Comparison of ENCODE assay signal across 16 cellular contexts in the genomic region with DNA sequence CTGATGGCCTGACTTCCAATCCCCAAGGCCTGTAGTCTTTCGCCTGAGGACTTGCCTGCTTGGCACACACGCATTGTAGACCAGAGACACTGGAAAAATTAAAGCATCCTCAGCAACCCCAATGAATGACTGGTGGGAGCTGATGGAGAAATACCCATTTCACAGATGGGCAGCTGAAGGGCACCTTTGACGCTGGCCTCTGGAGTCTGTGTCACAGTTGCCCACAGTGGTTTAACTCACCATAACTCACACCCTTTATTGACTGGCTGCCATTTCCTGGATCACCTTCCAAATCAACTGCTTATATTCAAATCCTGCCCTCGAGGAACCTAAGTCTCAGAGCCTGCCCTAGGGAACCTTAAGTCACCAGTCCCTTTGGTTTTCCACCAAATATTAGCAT.
DNase-seq lines count a peak whose midpoint lies in the region; ATAC-seq, FAIRE-seq and TF ChIP-seq lines count a peak whose summit lies in the region.
"Had no signal": no experiment of that assay in that cellular context is flagged by ENCODE, and none has a peak within 500 bp of the region (broad histone marks: within the 10 kb centered on the region; RNA-seq: fewer than 3 reads in every experiment).

No MANE protein-coding gene starts in this region.

- 81% methylated on average over 4 of the region's 4 CpGs for WGBS in HepG2 (ENCODE audit: low lambda C conversion rate)
- WGBS in right lobe of liver (ENCODE audit: insufficient coverage, low coverage, low lambda C conversion rate, missing lambda C conversion rate) = 95% methylated on average over 2 of the region's 4 CpGs
- WGBS in suprapubic skin = 72% methylated on average over 4 of the region's 4 CpGs

- H3K4me2 ChIP-seq in HepG2 (ENCODE audit: low read depth, low read length) = no peak overlapping the region

- no peak overlapping the region for H3K9ac ChIP-seq in HepG2 (ENCODE audit: insufficient read depth, low read depth, low read length)

- POLR2A ChIA-PET in HepG2 (lab: Yijun Ruan, JAX) = no interaction called here

- H2AFZ ChIP-seq in HepG2 (ENCODE audit: low read length) = no peak overlapping the region

- no peak for FAIRE-seq in HepG2 (lab: Jason Lieb, UNC)
- FAIRE-seq: A204.1, GM12892 had no signal

- TF ChIP-seq CTCF in HepG2 (CRISPR knock-in tag; IDR thresholded peaks at IDR 0.05) = no peak
- TF ChIP-seq CTCF in right lobe of liver (IDR thresholded peaks at IDR 0.05) = no peak
- TF ChIP-seq CTCF in osteocyte (IDR thresholded peaks at IDR 0.05) = no peak
- no peak for TF ChIP-seq CTCF in suprapubic skin (IDR thresholded peaks at IDR 0.05)

- in situ Hi-C loops in HepG2 (cut with HindIII; ENCODE audit: extremely low pct_ligation_motif_present, low pct_unique_long_range_greater_than_20kb) = loop anchor here (5.0 kb wide), 1 partner anchor 152 kb away; no protein-coding TSS in a partner anchor

- no peaks in the 10 kb centered on the region for H3K9me3 ChIP-seq in HepG2 (ENCODE audit: low read length)
- no peaks in the 10 kb centered on the region for H3K9me3 ChIP-seq in right lobe of liver
- H3K9me3 ChIP-seq in suprapubic skin = no peaks in the 10 kb centered on the region
- H3K9me3 ChIP-seq: BE2C had no signal

- DNase-seq in HepG2 (ENCODE audit: low spot score) (no peak), right lobe of liver (no peak), caudate nucleus (lab: John Stamatoyannopoulos, UW) (no peak), substantia nigra (lab: John Stamatoyannopoulos, UW) (no peak), osteocyte (ENCODE audit: extremely low spot score, unreplicated experiment) (no peak), suprapubic skin (ENCODE audit: low spot score in 2 of 2) (no peak)
- no peak for DNase-seq in stimulated activated naive B cell treated with anti-CD40 and anti-IgM and Interleukin-4, amounts not matched to agents 10 μg/mL and 1 μg/mL and 100 μg/mL, for 72 hours
- DNase-seq: CD4-positive, alpha-beta memory T cell; DND-41; GDM1; GOT3; H9 had no signal

- no peak for TF ChIP-seq RAD21 in HepG2 (CRISPR knock-in tag; IDR thresholded peaks at IDR 0.05)

- H3K27me3 Mint-ChIP-seq in stimulated activated naive B cell treated with anti-CD40 and anti-IgM and Interleukin-4, amounts not matched to agents 10 μg/mL and 1 μg/mL and 100 μg/mL, for 72 hours = peaks cover 15 to 42% of the 10 kb centered on the region in 2 donors
- peaks cover 13% of the 10 kb centered on the region for H3K27me3 Mint-ChIP-seq in osteocyte (ENCODE audit: unreplicated experiment)
- H3K27me3 Mint-ChIP-seq: CD4-positive, alpha-beta memory T cell had no signal

- no peak overlapping the region for H3K27ac ChIP-seq in HepG2 (ENCODE audit: extremely low read length, insufficient read depth, low read length)
- H3K27ac ChIP-seq in right lobe of liver = no peak overlapping the region
- peak overlapping the region; percentile 97 for H3K27ac ChIP-seq in caudate nucleus (ENCODE audit: low read depth, low read length)
- peak overlapping the region; percentile 90 for H3K27ac ChIP-seq in substantia nigra (ENCODE audit: low read depth, low read length, poor library complexity, severe bottlenecking)
- H3K27ac ChIP-seq in suprapubic skin = no peak overlapping the region
- H3K27ac ChIP-seq: C4-2B had no signal

- BruUV-seq in HepG2 (replicated peaks; lab: Mats Ljungman, UMichigan) = no TSS peak

- H3K27me3 ChIP-seq in HepG2 (ENCODE audit: control insufficient read depth in 1 of 2, insufficient read depth in 2 of 2, low read length in 2 of 2) = no peaks in the 10 kb centered on the region
- H3K27me3 ChIP-seq in right lobe of liver = no peaks in the 10 kb centered on the region
- H3K27me3 ChIP-seq in suprapubic skin = no peaks in the 10 kb centered on the region
- H3K27me3 ChIP-seq: BE2C had no signal

- no peak overlapping the region for H3K4me3 Mint-ChIP-seq in stimulated activated naive B cell treated with anti-CD40 and anti-IgM and Interleukin-4, amounts not matched to agents 10 μg/mL and 1 μg/mL and 100 μg/mL, for 72 hours
- H3K4me3 Mint-ChIP-seq in osteocyte (ENCODE audit: unreplicated experiment) = no peak overlapping the region
- H3K4me3 Mint-ChIP-seq: CD4-positive, alpha-beta memory T cell; H9 had no signal

- H3K9me3 Mint-ChIP-seq in stimulated activated naive B cell treated with anti-CD40 and anti-IgM and Interleukin-4, amounts not matched to agents 10 μg/mL and 1 μg/mL and 100 μg/mL, for 72 hours = peaks cover 0 to 3% of the 10 kb centered on the region in 2 donors
- no peaks in the 10 kb centered on the region for H3K9me3 Mint-ChIP-seq in osteocyte (ENCODE audit: unreplicated experiment)
- H3K9me3 Mint-ChIP-seq: CD4-positive, alpha-beta memory T cell had no signal

- H3K36me3 ChIP-seq in HepG2 (replicated peaks in 1 of 2; ENCODE audit: control insufficient read depth in 1 of 2, insufficient read depth in 2 of 2, low read length in 2 of 2) = no peaks in the 10 kb centered on the region
- no peaks in the 10 kb centered on the region for H3K36me3 ChIP-seq in right lobe of liver
- no peaks in the 10 kb centered on the region for H3K36me3 ChIP-seq in suprapubic skin
- H3K36me3 ChIP-seq: BE2C had no signal

- H3K27ac Mint-ChIP-seq in stimulated activated naive B cell treated with anti-CD40 and anti-IgM and Interleukin-4, amounts not matched to agents 10 μg/mL and 1 μg/mL and 100 μg/mL, for 72 hours = no peak overlapping the region
- H3K27ac Mint-ChIP-seq in osteocyte (ENCODE audit: unreplicated experiment) = no peak overlapping the region
- H3K27ac Mint-ChIP-seq: H9 had no signal

- ATAC-seq in HepG2 = no peak
- ATAC-seq in right lobe of liver = no peak
- ATAC-seq in stimulated activated naive B cell treated with anti-CD40 and anti-IgM and Interleukin-4, amounts not matched to agents 10 μg/mL and 1 μg/mL and 100 μg/mL, for 72 hours (replicated peaks) = no peak

- CTCF ChIA-PET in HepG2 (lab: Yijun Ruan, JAX; ENCODE audit: low intra/inter-chr PET ratio, low total read pairs) = interaction anchor here (1.4 kb wide), 1 partner anchor 157 kb away, joined by 5 read pairs; no protein-coding TSS in a partner anchor

- H3K79me2 ChIP-seq in HepG2 (ENCODE audit: insufficient read depth, low read length) = no peaks in the 10 kb centered on the region

- peaks cover 0 to 5% of the 10 kb centered on the region in 2 donors for H3K4me1 Mint-ChIP-seq in stimulated activated naive B cell treated with anti-CD40 and anti-IgM and Interleukin-4, amounts not matched to agents 10 μg/mL and 1 μg/mL and 100 μg/mL, for 72 hours
- H3K4me1 Mint-ChIP-seq in osteocyte (ENCODE audit: unreplicated experiment) = peaks cover 27% of the 10 kb centered on the region
- H3K4me1 Mint-ChIP-seq: CD4-positive, alpha-beta memory T cell had no signal

- H3K36me3 Mint-ChIP-seq in stimulated activated naive B cell treated with anti-CD40 and anti-IgM and Interleukin-4, amounts not matched to agents 10 μg/mL and 1 μg/mL and 100 μg/mL, for 72 hours = no peaks in the 10 kb centered on the region
- H3K36me3 Mint-ChIP-seq in osteocyte (ENCODE audit: unreplicated experiment) = no peaks in the 10 kb centered on the region
- H3K36me3 Mint-ChIP-seq: CD4-positive, alpha-beta memory T cell had no signal

- intact Hi-C loops in HepG2 (cut with micrococcal nuclease; ENCODE audit: unreplicated experiment) (no loop called here), right lobe of liver (cut with DNase I) (no loop called here)

- TF ChIP-seq POLR2A in HepG2 (IDR thresholded peaks at IDR 0.05; ENCODE audit: insufficient read depth in 1 of 2, low read depth in 2 of 2, low read length in 2 of 2) = no peak
- no peak for TF ChIP-seq POLR2A in right lobe of liver (IDR thresholded peaks at IDR 0.05)
- TF ChIP-seq POLR2A in suprapubic skin (IDR thresholded peaks at IDR 0.05) = no peak

- TF ChIP-seq EP300 in HepG2 (IDR thresholded peaks at IDR 0.05; ENCODE audit: low read depth in 2 of 2, low read length in 2 of 2) (no peak), HepG2 (CRISPR knock-in tag; IDR thresholded peaks at IDR 0.05; ENCODE audit: borderline replicate concordance) (no peak), suprapubic skin (IDR thresholded peaks at IDR 0.05) (no peak)

- H3K4me3 ChIP-seq in HepG2 (replicated peaks in 1 of 3; ENCODE audit: insufficient read depth in 1 of 3, low read depth in 2 of 3, low read length in 3 of 3) = no peak overlapping the region
- no peak overlapping the region for H3K4me3 ChIP-seq in right lobe of liver
- H3K4me3 ChIP-seq in suprapubic skin = no peak overlapping the region

- no peaks in the 10 kb centered on the region for H4K20me1 ChIP-seq in HepG2 (ENCODE audit: insufficient read depth, low read length)

- H3K4me1 ChIP-seq in HepG2 (ENCODE audit: insufficient read depth, low read length) (peaks cover 19% of the 10 kb centered on the region), right lobe of liver (peaks cover 0 to 7% (median 0%) of the 10 kb centered on the region in 4 donors), suprapubic skin (peaks cover 38% of the 10 kb centered on the region)

TF ChIP-seq in HepG2, 621 proteins besides CTCF, POLR2A, EP300 and RAD21:
- TF ChIP-seq ISL2 (CRISPR knock-in tag; IDR thresholded peaks at IDR 0.05) (no peak), ZNF629 (CRISPR knock-in tag; conservative IDR thresholded peaks at IDR 0.05) (peak; percentile 60; the same call in 1 of the 2 replicates), JDP2 (CRISPR knock-in tag; IDR thresholded peaks at IDR 0.05; ENCODE audit: borderline replicate concordance) (no peak)

Comparison
In these comparisons a context has a peak if more than half of its experiments do, and no peak if none do; other contexts are left out.
1. H3K27ac ChIP-seq: peak in caudate nucleus (single experiment) and substantia nigra (single experiment); none in HepG2 (single experiment), right lobe of liver (0 of 3) and suprapubic skin (single experiment).